In genomic region chr1:15892857-15893599, GRCh38 we compare ENCODE assay signal across 8 cellular contexts. TPM values are rescaled to one million over a fixed set of nuclear protein-coding genes. Genes with fewer than 3 reads are reported as not detected.
DNase-seq lines count a peak whose midpoint lies in the region; TF ChIP-seq lines count a peak whose summit lies in the region.
"Not testable (repeated sequence)": the region's sequence is repeated elsewhere in the genome, so short reads cannot be mapped to it uniquely, and the experiment has no call there.

No MANE protein-coding gene starts in this region.

- CTCF ChIA-PET in activated CD4-positive, alpha-beta T cell treated with anti-CD3 and anti-CD28 coated beads, Interleukin-2, amount 10 ng/mL, durations not matched to agents 7 days and 5 days (lab: Charles Lee), result interaction anchor here (0.6 kb wide), 1 partner anchor 81 kb away, joined by 4 read pairs; no protein-coding TSS in a partner anchor
- CTCF ChIA-PET in mammary epithelial cell (lab: Charles Lee; ENCODE audit: low non-redundant PET), result not testable (repeated sequence)

- H4K91ac ChIP-seq in H9 (ENCODE audit: insufficient read length, low read depth, low read length), result not testable (repeated sequence)

- not testable (repeated sequence) for H3K27me3 Mint-ChIP-seq in H9 (ENCODE audit: low read depth); activated CD4-positive, alpha-beta T cell treated with anti-CD3 and anti-CD28 coated beads, Interleukin-2, amount 10 ng/mL, durations not matched to agents 7 days and 5 days

- H3K27ac Mint-ChIP-seq in H9, result peak overlapping the region; percentile 45 to 93 (median 72)
- H3K27ac Mint-ChIP-seq in activated CD4-positive, alpha-beta T cell treated with anti-CD3 and anti-CD28 coated beads, Interleukin-2, amount 10 ng/mL, durations not matched to agents 7 days and 5 days, result peak overlapping the region; percentile 60

- H3K14ac ChIP-seq in H9 (ENCODE audit: insufficient read depth, low read length), result not testable (repeated sequence)

- H3K27me3 ChIP-seq in H9 (ENCODE audit: insufficient read depth, low read length); mammary epithelial cell (ENCODE audit: insufficient read depth, low read length); skeletal muscle tissue (ENCODE audit: control insufficient read depth in 3 of 3, insufficient read depth in 3 of 3, low read length in 3 of 3): not testable (repeated sequence)

- intact Hi-C loops in mammary epithelial cell (cut with micrococcal nuclease), result not testable (repeated sequence)

- not testable (repeated sequence) for H3K4me1 ChIP-seq in H9 (ENCODE audit: insufficient read depth, low read length); mammary epithelial cell (ENCODE audit: insufficient read depth, low read length)
- peaks cover 7 to 12% (median 8%) of the 10 kb centered on the region in 3 donors for H3K4me1 ChIP-seq in skeletal muscle tissue (ENCODE audit: control insufficient read depth in 3 of 3, insufficient read depth in 3 of 3, low read length in 3 of 3)

- not testable (repeated sequence) for H4K5ac ChIP-seq in H9 (ENCODE audit: insufficient read length, low read depth, low read length)

- in situ Hi-C loops in ACHN (cut with HindIII; ENCODE audit: low pct_ligation_motif_present, low pct_unique_long_range_greater_than_20kb, low sequenced_read_pairs); mammary epithelial cell (cut with MboI; ENCODE audit: low sequenced_read_pairs in 2 of 2): not testable (repeated sequence)

- H2BK12ac ChIP-seq in H9 (ENCODE audit: insufficient read length, low read depth, low read length), result not testable (repeated sequence)

- H2BK15ac ChIP-seq in H9 (ENCODE audit: low read depth, low read length), result not testable (repeated sequence)

- not testable (repeated sequence) for H3K4me3 ChIP-seq in mammary epithelial cell (replicated peaks in 1 of 3; ENCODE audit: insufficient read depth in 1 of 3, low read depth in 2 of 3, low read length in 3 of 3); fibroblast of pulmonary artery (replicated peaks; ENCODE audit: low read depth, low read length); skeletal muscle tissue (ENCODE audit: low read length in 3 of 3)

- not testable (repeated sequence) for TF ChIP-seq CTCF in H9 (conservative IDR thresholded peaks at IDR 0.05); mammary epithelial cell (conservative IDR thresholded peaks at IDR 0.05 in 1 of 2, IDR thresholded peaks at IDR 0.05 in 1 of 2; ENCODE audit: extremely low read depth in 1 of 2, insufficient read depth in 1 of 2, low read depth in 1 of 2, low read length in 2 of 2); fibroblast of pulmonary artery (IDR thresholded peaks at IDR 0.05; ENCODE audit: low read length, missing control alignments)

- H3K4me3 Mint-ChIP-seq in H9, result 0 out of 5 replicates have a peak overlapping the region, but pooled peaks of 1 of the 2 experiments have one; percentile 5
- H3K4me3 Mint-ChIP-seq in activated CD4-positive, alpha-beta T cell treated with anti-CD3 and anti-CD28 coated beads, Interleukin-2, amount 10 ng/mL, durations not matched to agents 7 days and 5 days, result not testable (repeated sequence)

- not testable (repeated sequence) for H2BK20ac ChIP-seq in H9 (ENCODE audit: low read depth, low read length, poor library complexity, severe bottlenecking)

- DNase-seq in ACHN (peak; percentile 19), NOMO-1 treated with DMSO at 0.1 percent for 48 hours (lab: John Stamatoyannopoulos, UW; ENCODE audit: unreplicated experiment) (peak; percentile 48), mammary epithelial cell (peak; percentile 16), fibroblast of pulmonary artery (ENCODE audit: low read depth) (peak; percentile 43), lung microvascular endothelial cell (ENCODE audit: low read depth in 2 of 2) (peak; percentile 26 to 41)
- DNase-seq in H9; activated CD4-positive, alpha-beta T cell treated with anti-CD3 and anti-CD28 coated beads, Interleukin-2, amount 10 ng/mL, durations not matched to agents 7 days and 5 days: not testable (repeated sequence)

- not testable (repeated sequence) for H3K36me3 ChIP-seq in mammary epithelial cell (ENCODE audit: insufficient read depth, low read length); skeletal muscle tissue (ENCODE audit: control insufficient read depth in 3 of 3, insufficient read depth in 3 of 3, low read length in 3 of 3)

- not testable (repeated sequence) for H3K4ac ChIP-seq in H9 (ENCODE audit: low read depth, low read length)

- not testable (repeated sequence) for BruUV-seq in mammary epithelial cell (replicated peaks; lab: Mats Ljungman, UMichigan)

- H3K9ac ChIP-seq in H9 (ENCODE audit: extremely low read depth, insufficient read length, low read length); mammary epithelial cell (ENCODE audit: insufficient read depth, low read length); skeletal muscle tissue (ENCODE audit: low read depth in 1 of 3, low read length in 3 of 3): not testable (repeated sequence)

- not testable (repeated sequence) for H3K9me3 ChIP-seq in H9 (ENCODE audit: control insufficient read depth, low read depth, low read length); mammary epithelial cell (replicated peaks; ENCODE audit: insufficient read depth, low read length); skeletal muscle tissue (ENCODE audit: control insufficient read depth in 3 of 3, low read length in 3 of 3)

- not testable (repeated sequence) for H3K27ac ChIP-seq in H9 (ENCODE audit: insufficient read length, low read depth, low read length)
- H3K27ac ChIP-seq in mammary epithelial cell (ENCODE audit: insufficient read depth, low read depth, low read length) (peak overlapping the region; percentile 35), skeletal muscle tissue (ENCODE audit: low read depth, low read length) (peak overlapping the region; percentile 36)

- not testable (repeated sequence) for H3K23me2 ChIP-seq in H9 (ENCODE audit: insufficient read length, low read depth, low read length, poor library complexity, severe bottlenecking)

- not testable (repeated sequence) for H2BK120ac ChIP-seq in H9 (ENCODE audit: low read depth, low read length, poor library complexity, severe bottlenecking)

- H2AFZ ChIP-seq in H9 (ENCODE audit: low read length); mammary epithelial cell (ENCODE audit: low read depth, low read length): not testable (repeated sequence)

- not testable (repeated sequence) for H3T11ph ChIP-seq in H9 (ENCODE audit: low read length)

- not testable (repeated sequence) for H3K4me2 ChIP-seq in H9 (ENCODE audit: insufficient read depth, insufficient read length, low read length); mammary epithelial cell (ENCODE audit: insufficient read depth, low read depth, low read length)

- not testable (repeated sequence) for H3K9me3 Mint-ChIP-seq in H9; activated CD4-positive, alpha-beta T cell treated with anti-CD3 and anti-CD28 coated beads, Interleukin-2, amount 10 ng/mL, durations not matched to agents 7 days and 5 days

- H4K20me1 ChIP-seq in H9 (ENCODE audit: control insufficient read depth, insufficient read depth, insufficient read length); mammary epithelial cell (ENCODE audit: insufficient read depth, low read length): not testable (repeated sequence)

- not testable (repeated sequence) for H3K18ac ChIP-seq in H9 (ENCODE audit: insufficient read length, low read depth, low read length)

- dilution Hi-C loops in mammary epithelial cell (cut with HindIII; ENCODE audit: low sequenced_read_pairs), result not testable (repeated sequence)

- H3K79me1 ChIP-seq in H9 (ENCODE audit: insufficient read depth, low read depth, low read length, poor library complexity, severe bottlenecking), result peaks cover 13% of the 10 kb centered on the region

- H2AK5ac ChIP-seq in H9 (ENCODE audit: insufficient read length, low read length), result not testable (repeated sequence)

- POLR2A ChIA-PET in activated CD4-positive, alpha-beta T cell treated with anti-CD3 and anti-CD28 coated beads, Interleukin-2, amount 10 ng/mL, durations not matched to agents 7 days and 5 days (lab: Charles Lee), result not testable (repeated sequence)

- peaks cover 3 to 17% (median 13%) of the 10 kb centered on the region in 3 experiments; a peak in 6 of 7 replicates for H3K36me3 Mint-ChIP-seq in H9 (ENCODE audit: insufficient read depth in 1 of 3, low read depth in 3 of 3)
- H3K36me3 Mint-ChIP-seq in activated CD4-positive, alpha-beta T cell treated with anti-CD3 and anti-CD28 coated beads, Interleukin-2, amount 10 ng/mL, durations not matched to agents 7 days and 5 days (ENCODE audit: low read depth), result peaks cover 29% of the 10 kb centered on the region

- WGBS in H9 (ENCODE audit: extremely low coverage, insufficient read length, low lambda C conversion rate), result no CpG with 5 or more reads among the region's 6 CpGs
- WGBS in mammary epithelial cell (ENCODE audit: low coverage, missing lambda C conversion rate), result 64% methylated on average over 6 of the region's 6 CpGs

- H3K56ac ChIP-seq in H9 (ENCODE audit: insufficient read length, low read depth, low read length), result not testable (repeated sequence)

- peaks cover 11% of the 10 kb centered on the region; the same call in 1 of the 2 replicates for H3K79me2 ChIP-seq in H9 (ENCODE audit: insufficient read depth, low read length)
- H3K79me2 ChIP-seq in mammary epithelial cell (ENCODE audit: insufficient read depth, low read length), result peaks cover 97% of the 10 kb centered on the region

- not testable (repeated sequence) for H3K4me1 Mint-ChIP-seq in H9
- H3K4me1 Mint-ChIP-seq in activated CD4-positive, alpha-beta T cell treated with anti-CD3 and anti-CD28 coated beads, Interleukin-2, amount 10 ng/mL, durations not matched to agents 7 days and 5 days, result peaks cover 22% of the 10 kb centered on the region

- H3K23ac ChIP-seq in H9 (ENCODE audit: insufficient read length, low read depth, low read length), result not testable (repeated sequence)

- not testable (repeated sequence) for H4K8ac ChIP-seq in H9 (replicated peaks; ENCODE audit: insufficient read length, low read depth, low read length)

- H2BK5ac ChIP-seq in H9 (ENCODE audit: insufficient read length, low read length), result not testable (repeated sequence)

RNA-seq across cellular contexts. Expression of gene SPEN, which starts 45.5 kb away (rescaled TPM):
- 54.3 and 59.6 TPM in 2 replicates for total RNA-seq in H9 (2021)
- 10 to 100 TPM; 65.1 to 65.2 TPM for total RNA-seq in activated CD4-positive, alpha-beta T cell treated with anti-CD3 and anti-CD28 coated beads, Interleukin-2, amount 10 ng/mL, durations not matched to agents 7 days and 5 days
- 10 to 100 TPM; 32.3 to 48.1 TPM for total RNA-seq in mammary epithelial cell
- polyA plus RNA-seq in mammary epithelial cell, result 6.5 TPM
- 37.1 TPM for polyA minus RNA-seq in mammary epithelial cell
- total RNA-seq in lung microvascular endothelial cell, result 9.8 and 11.3 TPM in 2 replicates
- total RNA-seq in skeletal muscle tissue, result 21.4 TPM
